17 cellular contexts compared by ENCODE assay signal in genomic region chr3:44236485-44236908, GRCh38. TPM values are rescaled to one million over a fixed set of nuclear protein-coding genes. Genes with fewer than 3 reads are reported as not detected.
"Had no signal": no experiment of that assay in that cellular context is flagged by ENCODE, and none has a peak within 500 bp of the region (broad histone marks: within the 10 kb centered on the region; RNA-seq: fewer than 3 reads in every experiment).

No MANE protein-coding gene starts in this region.

- H3K27ac ChIP-seq: ovary, prostate gland, skin epidermis, uterus had no signal

- H3K36me3 ChIP-seq: adrenal gland, heart left ventricle, left lung, lower lobe of right lung, ovary, prostate gland, uterus had no signal

- H3K27me3 ChIP-seq: adrenal gland, heart left ventricle, left lung, ovary, uterus had no signal

- H3K9me3 ChIP-seq: adrenal gland, heart left ventricle, left lung, lower lobe of right lung, ovary, prostate gland, uterus had no signal

- H3K4me1 ChIP-seq: prostate gland, uterus had no signal

- H3K4me3 ChIP-seq: left lung, lower lobe of right lung, ovary, prostate gland, skin epidermis, uterus had no signal

RNA-seq across cellular contexts. Expression of gene TOPAZ1, which starts 5.2 kb away (rescaled TPM):
- total RNA-seq: activated CD4-positive, alpha-beta T cell treated with anti-CD3 and anti-CD28 coated beads for 36 hours; activated naive CD4-positive, alpha-beta T cell treated with anti-CD3 and anti-CD28 coated beads for 36 hours; activated naive CD8-positive, alpha-beta T cell treated with anti-CD3 and anti-CD28 coated beads for 36 hours; activated T-helper 1 cell treated with anti-CD3 and anti-CD28 coated beads, Interleukin-12 subunit alpha, Interleukin-12 subunit beta, Interleukin-2, Interleukin-4 antibody, amounts not matched to agents 30 ng/mL and 10 ng/mL and 1 ng/mL, durations not matched to agents 14 hours and 24 hours and 36 hours; adrenal gland; esophagus mucosa; heart left ventricle; left lung; lower lobe of right lung; mucosa of gallbladder; ovary; sciatic nerve; subcutaneous adipose tissue had no signal
- polyA plus RNA-seq: adrenal gland, heart left ventricle, neural cell had no signal
